29 cellular contexts compared by ENCODE assay signal in genomic region chr1:91173379-91173890, GRCh38.
DNase-seq lines count a peak whose midpoint lies in the region; ATAC-seq and TF ChIP-seq lines count a peak whose summit lies in the region.
"Had no signal": no experiment of that assay in that cellular context is flagged by ENCODE, and none has a peak within 500 bp of the region (broad histone marks: within the 10 kb centered on the region; RNA-seq: fewer than 3 reads in every experiment).

No MANE protein-coding gene starts in this region.

- peak overlapping the region; percentile 72 for H3K27ac ChIP-seq in hepatocyte
- H3K27ac ChIP-seq: coronary artery, gastroesophageal sphincter, psoas muscle, tibial nerve had no signal

- no peaks in the 10 kb centered on the region for H4K20me1 ChIP-seq in hepatocyte (ENCODE audit: insufficient read depth, poor library complexity, severe bottlenecking)

- peaks cover 8% of the 10 kb centered on the region for H3K27me3 ChIP-seq in hepatocyte
- H3K27me3 ChIP-seq in HAP-1 (ENCODE audit: low read depth), result no peaks in the 10 kb centered on the region
- H3K27me3 ChIP-seq: tibial nerve had no signal

- DNase-seq in AG10803 (ENCODE audit: low read depth), result peak; percentile 8
- peak; percentile 12 for DNase-seq in GM04504 (ENCODE audit: low read depth)
- DNase-seq in hepatocyte (ENCODE audit: low spot score), result peak; percentile 14
- DNase-seq in HAP-1 (ENCODE audit: low spot score in 2 of 2), result no peak
- no peak for DNase-seq in activated effector memory CD4-positive, alpha-beta T cell treated with Interleukin-2 at 50 U/mL for 16 hours
- DNase-seq: activated B cell treated with CpG ODN at 0.5 μM for 24 hours; activated CD4-positive, alpha-beta T cell treated with anti-CD3 and anti-CD28 coated beads, Interleukin-2, amount 10 ng/mL, durations not matched to agents 7 days and 5 days; activated effector memory CD4-positive, alpha-beta T cell treated with anti-CD3 and anti-CD28 coated beads, Interleukin-2, amount 50 U/mL, for 16 hours; activated T-cell treated with anti-CD3 and anti-CD28 coated beads, Interleukin-2, amount 50 U/mL, for 1 hour; DND-41; effector memory CD8-positive, alpha-beta T cell; GF-D8; hippocampal formation; naive thymus-derived CD8-positive, alpha-beta T cell; NCI-H187; NCI-H226; occipital lobe; OCI-M1; psoas muscle; stimulated activated CD4-positive, alpha-beta T cell treated with anti-CD3 and anti-CD28 coated beads, Interleukin-4, amount 100 ng/mL, for 4 hours had no signal

- H3K36me3 ChIP-seq in hepatocyte (replicated peaks; ENCODE audit: insufficient read depth, low read depth), result no peaks in the 10 kb centered on the region
- no peaks in the 10 kb centered on the region for H3K36me3 ChIP-seq in HAP-1 (replicated peaks)
- H3K36me3 ChIP-seq: gastroesophageal sphincter, tibial nerve had no signal

- H3K36me3 Mint-ChIP-seq in brain, result no peaks in the 10 kb centered on the region
- H3K36me3 Mint-ChIP-seq: activated naive CD8-positive, alpha-beta T cell; CD14-positive monocyte; naive thymus-derived CD8-positive, alpha-beta T cell had no signal

- H3K4me3 ChIP-seq in AG10803 (ENCODE audit: low read length) (no peak overlapping the region), hepatocyte (no peak overlapping the region), HAP-1 (no peak overlapping the region)
- H3K4me3 ChIP-seq: coronary artery, gastroesophageal sphincter, psoas muscle, tibial nerve had no signal

- H3K9me2 ChIP-seq in hepatocyte (replicated peaks; ENCODE audit: insufficient read depth), result no peaks in the 10 kb centered on the region

- peaks cover 30% of the 10 kb centered on the region for H3K4me1 Mint-ChIP-seq in brain
- H3K4me1 Mint-ChIP-seq: activated B cell treated with CpG ODN at 0.5 μM for 24 hours; activated CD4-positive, alpha-beta T cell treated with anti-CD3 and anti-CD28 coated beads, Interleukin-2, amount 10 ng/mL, durations not matched to agents 7 days and 5 days; naive thymus-derived CD8-positive, alpha-beta T cell had no signal

- WGBS in hepatocyte (ENCODE audit: low lambda C conversion rate, missing lambda C conversion rate), result 81% methylated on average over 9 of the region's 9 CpGs

- no peaks in the 10 kb centered on the region for H3K9me3 Mint-ChIP-seq in brain
- H3K9me3 Mint-ChIP-seq: activated B cell treated with CpG ODN at 0.5 μM for 24 hours; activated CD4-positive, alpha-beta T cell treated with anti-CD3 and anti-CD28 coated beads, Interleukin-2, amount 10 ng/mL, durations not matched to agents 7 days and 5 days; CD14-positive monocyte; effector memory CD8-positive, alpha-beta T cell; naive thymus-derived CD8-positive, alpha-beta T cell; T-helper 1 cell treated with Interleukin-12 subunit alpha and Interleukin-12 subunit beta and Interleukin-4 antibody, amounts not matched to agents 30 μg/mL and 1 μg/mL, for 36 hours had no signal

- H3K27ac Mint-ChIP-seq in brain, result peak overlapping the region in 4 of 5 experiments; percentile 4 to 66 (median 36)
- H3K27ac Mint-ChIP-seq: activated B cell treated with CpG ODN at 0.5 μM for 24 hours; activated CD4-positive, alpha-beta T cell treated with anti-CD3 and anti-CD28 coated beads, Interleukin-2, amount 10 ng/mL, durations not matched to agents 7 days and 5 days; activated naive CD8-positive, alpha-beta T cell; CD14-positive monocyte; effector memory CD8-positive, alpha-beta T cell; naive thymus-derived CD8-positive, alpha-beta T cell; T-helper 1 cell treated with Interleukin-12 subunit alpha and Interleukin-12 subunit beta and Interleukin-4 antibody, amounts not matched to agents 30 μg/mL and 1 μg/mL, for 36 hours had no signal

- TF ChIP-seq CTCF in AG10803 (conservative IDR thresholded peaks at IDR 0.05; ENCODE audit: low read length) (no peak), brain (conservative IDR thresholded peaks at IDR 0.05) (no peak), hepatocyte (IDR thresholded peaks at IDR 0.05; ENCODE audit: poor library complexity) (no peak)

- peaks cover 9% of the 10 kb centered on the region for H3K4me1 ChIP-seq in hepatocyte (ENCODE audit: insufficient read depth)
- H3K4me1 ChIP-seq in HAP-1, result no peaks in the 10 kb centered on the region
- H3K4me1 ChIP-seq: gastroesophageal sphincter, psoas muscle had no signal

- no peak overlapping the region for H2AFZ ChIP-seq in hepatocyte

- H3K4me2 ChIP-seq in hepatocyte, result no peak overlapping the region

- no peaks in the 10 kb centered on the region for H3K79me2 ChIP-seq in hepatocyte

- H3K9me3 ChIP-seq in hepatocyte (ENCODE audit: low read depth) (no peaks in the 10 kb centered on the region), HAP-1 (no peaks in the 10 kb centered on the region)
- H3K9me3 ChIP-seq: gastroesophageal sphincter, psoas muscle, tibial nerve had no signal

- no peak overlapping the region for H3K4me3 Mint-ChIP-seq in brain
- H3K4me3 Mint-ChIP-seq: activated B cell treated with CpG ODN at 0.5 μM for 24 hours; activated CD4-positive, alpha-beta T cell treated with anti-CD3 and anti-CD28 coated beads, Interleukin-2, amount 10 ng/mL, durations not matched to agents 7 days and 5 days; activated naive CD8-positive, alpha-beta T cell; effector memory CD8-positive, alpha-beta T cell; naive thymus-derived CD8-positive, alpha-beta T cell; T-helper 1 cell treated with Interleukin-12 subunit alpha and Interleukin-12 subunit beta and Interleukin-4 antibody, amounts not matched to agents 30 μg/mL and 1 μg/mL, for 36 hours had no signal

- peaks cover 15% of the 10 kb centered on the region for H3K27me3 Mint-ChIP-seq in brain

- in situ Hi-C loops in HAP-1 (cut with MboI; ENCODE audit: low sequenced_read_pairs), result loop anchor here (25.0 kb wide), 3 partner anchors 461 to 1061 kb away; partner anchors contain the start of genes BARHL2 and BRDT

- ATAC-seq in GM18907 (IDR thresholded peaks at IDR 0.05; ENCODE audit: unreplicated experiment), result no peak
- ATAC-seq: effector memory CD8-positive, alpha-beta T cell; gastroesophageal sphincter; naive thymus-derived CD8-positive, alpha-beta T cell; psoas muscle; SK-N-SH treated with all-trans-retinoic acid at 6 μM for 48 hours had no signal

Comparison
In these comparisons a context has a peak if more than half of its experiments do, and no peak if none do; other contexts are left out.
1. DNase-seq: peak in AG10803 (single experiment), GM04504 (single experiment) and hepatocyte (single experiment); none in HAP-1 (0 of 2) and activated effector memory CD4-positive, alpha-beta T cell treated with Interleukin-2 at 50 U/mL for 16 hours (single experiment).